10 cellular contexts compared by ENCODE assay signal in genomic region chr6:21915707-21916399, GRCh38.
DNase-seq lines count a peak whose midpoint lies in the region; ATAC-seq, FAIRE-seq and TF ChIP-seq lines count a peak whose summit lies in the region.
"Had no signal": no experiment of that assay in that cellular context is flagged by ENCODE, and none has a peak within 500 bp of the region (broad histone marks: within the 10 kb centered on the region; RNA-seq: fewer than 3 reads in every experiment).

No MANE protein-coding gene starts in this region.

- no peak for ATAC-seq in left colon

- TF ChIP-seq CTCF in CD14-positive monocyte (IDR thresholded peaks at IDR 0.05), result no peak

- peaks cover 0 to 3% (median 2%) of the 10 kb centered on the region in 3 donors for H3K27me3 Mint-ChIP-seq in CD14-positive monocyte (ENCODE audit: low read depth in 3 of 3)

- no peak for FAIRE-seq in GM19239 (lab: Jason Lieb, UNC)

- H3K27ac Mint-ChIP-seq in CD14-positive monocyte, result peak overlapping the region in 1 of 7 donors; percentile 2
- H3K27ac Mint-ChIP-seq: endodermal cell, natural killer cell had no signal

- DNase-seq in EL (peak; percentile 66), NCI-H2029 (lab: John Stamatoyannopoulos, UW) (peak; percentile 66), dermis blood vessel endothelial cell (peak; percentile 20), putamen (ENCODE audit: low spot score) (peak; percentile 3), CD14-positive monocyte (ENCODE audit: low spot score) (no peak), GM19239 (ENCODE audit: insufficient read length, low spot score) (no peak), left colon (no peak)
- DNase-seq: endodermal cell, natural killer cell, NCI-H510A had no signal

- intact Hi-C loops in CD14-positive monocyte (cut with micrococcal nuclease), result loop anchor here in 1 of 2 donors (10.0 kb wide), 1 partner anchor 51 kb away; no protein-coding TSS in a partner anchor
- intact Hi-C loops in left colon (cut with DNase I, micrococcal nuclease), result no loop called here

- H3K36me3 Mint-ChIP-seq in CD14-positive monocyte, result no peaks in the 10 kb centered on the region
- H3K36me3 Mint-ChIP-seq: natural killer cell had no signal

- no peak overlapping the region for H3K4me3 Mint-ChIP-seq in CD14-positive monocyte
- H3K4me3 Mint-ChIP-seq: endodermal cell, natural killer cell had no signal

- peaks cover 15% of the 10 kb centered on the region for H3K4me1 Mint-ChIP-seq in CD14-positive monocyte

- H3K9me3 Mint-ChIP-seq in CD14-positive monocyte, result no peaks in the 10 kb centered on the region
- H3K9me3 Mint-ChIP-seq: endodermal cell, natural killer cell had no signal

Comparison
In these comparisons a context has a peak if more than half of its experiments do, and no peak if none do; other contexts are left out.
1. DNase-seq: peak in EL (single experiment), NCI-H2029 (single experiment), dermis blood vessel endothelial cell (single experiment) and putamen (single experiment); none in CD14-positive monocyte (single experiment), GM19239 (single experiment) and left colon (0 of 2).